20 cellular contexts compared by ENCODE assay signal in the genomic region with DNA sequence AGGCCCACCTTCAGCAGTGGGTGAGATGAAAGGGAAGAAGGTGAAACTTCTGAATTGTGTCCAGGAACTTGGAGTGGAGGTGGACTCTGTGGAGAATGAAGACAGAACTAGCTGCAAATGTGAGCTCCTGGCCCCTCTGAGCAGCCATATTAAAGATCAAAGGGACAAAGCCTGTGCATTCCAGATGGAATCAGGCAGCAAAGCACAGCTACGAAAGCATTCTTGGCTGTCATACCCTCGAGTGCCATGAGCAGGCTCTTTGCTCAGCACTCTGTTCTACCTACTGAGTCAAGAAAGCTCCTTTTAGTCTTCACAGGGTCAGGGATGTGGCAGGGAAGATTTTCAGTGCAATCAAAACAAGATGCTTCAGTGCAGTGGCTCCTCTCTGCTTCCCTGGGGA.
DNase-seq lines count a peak whose midpoint lies in the region; ATAC-seq and TF ChIP-seq lines count a peak whose summit lies in the region.
"Had no signal": no experiment of that assay in that cellular context is flagged by ENCODE, and none has a peak within 500 bp of the region (broad histone marks: within the 10 kb centered on the region; RNA-seq: fewer than 3 reads in every experiment).

No MANE protein-coding gene starts in this region.

- no peak for ATAC-seq in HCT116
- ATAC-seq in IMR-90 (ENCODE audit: low read depth): no peak
- no peak for ATAC-seq in activated CD8-positive, alpha-beta memory T cell treated with anti-CD3 and anti-CD28 coated beads, Interleukin-2, amount 10 ng/mL, durations not matched to agents 7 days and 5 days
- no peak for ATAC-seq in HG03354 (IDR thresholded peaks at IDR 0.05; ENCODE audit: poor library complexity, severe bottlenecking, unreplicated experiment)
- ATAC-seq: CD8-positive, alpha-beta T cell had no signal

- no peak overlapping the region for H3K56ac ChIP-seq in IMR-90 (ENCODE audit: extremely low read depth, insufficient read depth, low read length)

- no peaks in the 10 kb centered on the region for H3K79me2 ChIP-seq in HCT116 (ENCODE audit: insufficient read depth, low read length)
- no peaks in the 10 kb centered on the region for H3K79me2 ChIP-seq in osteoblast (ENCODE audit: insufficient read depth, low read length)

- no peaks in the 10 kb centered on the region for H3K9me3 ChIP-seq in HCT116 (ENCODE audit: control insufficient read depth in 1 of 2, insufficient read depth in 1 of 2, low read depth in 1 of 2, low read length in 2 of 2)
- peaks cover 4% of the 10 kb centered on the region for H3K9me3 ChIP-seq in IMR-90 (ENCODE audit: control insufficient read depth, insufficient read depth, low read length)
- H3K9me3 ChIP-seq in osteoblast (ENCODE audit: low read depth, low read length): peaks cover 7% of the 10 kb centered on the region
- H3K9me3 ChIP-seq: BLaER1 treated with 17β-estradiol and CSF1 and Interleukin-3, amounts not matched to agents 10 nM and 100 nM; Caco-2 had no signal

- no peaks in the 10 kb centered on the region for H3K4me1 Mint-ChIP-seq in activated CD8-positive, alpha-beta memory T cell treated with anti-CD3 and anti-CD28 coated beads, Interleukin-2, amount 10 ng/mL, durations not matched to agents 7 days and 5 days
- H3K4me1 Mint-ChIP-seq: B cell had no signal

- H2BK120ac ChIP-seq in IMR-90 (ENCODE audit: low read depth, low read length): peak overlapping the region; percentile 33; the same call in 1 of the 2 replicates

- DNase-seq in HCT116 (ENCODE audit: low read depth, low spot score) (no peak), IMR-90 (no peak), islet precursor cell (peak; percentile 68), osteoblast (ENCODE audit: insufficient read length, low spot score, missing footprints) (peak; percentile 18), GM20000 (ENCODE audit: low spot score) (no peak), OCI-M1 (lab: John Stamatoyannopoulos, UW) (no peak)
- no peak for DNase-seq in activated CD8-positive, alpha-beta memory T cell treated with anti-CD3 and anti-CD28 coated beads, Interleukin-2, amount 10 ng/mL, durations not matched to agents 7 days and 5 days
- DNase-seq: 8988T; ACHN; AML-193; Caco-2; Calu3; CD4-positive, alpha-beta T cell; CD8-positive, alpha-beta T cell; DMS79 treated with DMSO at 0.1 percent for 48 hours; GF-D8 had no signal

- no peak overlapping the region for H2BK5ac ChIP-seq in IMR-90 (ENCODE audit: low read depth, low read length, poor library complexity, severe bottlenecking)

- H3K4me2 ChIP-seq in HCT116 (ENCODE audit: low read length): no peak overlapping the region
- H3K4me2 ChIP-seq in IMR-90 (ENCODE audit: low read depth, low read length): no peak overlapping the region
- no peak overlapping the region for H3K4me2 ChIP-seq in osteoblast (ENCODE audit: insufficient read depth, low read length)
- H3K4me2 ChIP-seq: BLaER1 treated with 17β-estradiol and CSF1 and Interleukin-3, amounts not matched to agents 10 nM and 100 nM had no signal

- no peak overlapping the region for H3K4me3 ChIP-seq in HCT116 (replicated peaks in 1 of 2; ENCODE audit: low read depth in 1 of 2, low read length in 2 of 2)
- no peak overlapping the region for H3K4me3 ChIP-seq in IMR-90 (ENCODE audit: insufficient read depth, low read depth, low read length)
- H3K4me3 ChIP-seq in osteoblast (ENCODE audit: insufficient read depth, low read length): no peak overlapping the region
- H3K4me3 ChIP-seq: BLaER1 treated with 17β-estradiol and CSF1 and Interleukin-3, amounts not matched to agents 10 nM and 100 nM had no signal

- H3K27me3 Mint-ChIP-seq in activated CD8-positive, alpha-beta memory T cell treated with anti-CD3 and anti-CD28 coated beads, Interleukin-2, amount 10 ng/mL, durations not matched to agents 7 days and 5 days: peaks cover 9% of the 10 kb centered on the region

- H2BK20ac ChIP-seq in IMR-90 (ENCODE audit: low read depth, low read length): peak overlapping the region; percentile 35

- no peaks in the 10 kb centered on the region for H3K79me1 ChIP-seq in IMR-90 (ENCODE audit: low read depth in 1 of 2, low read length in 2 of 2)

- TF ChIP-seq POLR2A in HCT116 (IDR thresholded peaks at IDR 0.05; ENCODE audit: borderline replicate concordance, extremely low read depth, insufficient read depth, insufficient read length): no peak
- no peak for TF ChIP-seq POLR2A in IMR-90 (IDR thresholded peaks at IDR 0.05; ENCODE audit: low read depth, low read length)

- RAD21 ChIA-PET in HCT116 (lab: Charles Lee; ENCODE audit: low non-redundant PET in 1 of 2, low total read pairs in 2 of 2, uncharacterized antibody in 2 of 2, unreplicated experiment in 2 of 2): no interaction called here

- no peak overlapping the region for H4K5ac ChIP-seq in IMR-90 (ENCODE audit: low read depth, low read length)

- TF ChIP-seq RAD21 in HCT116 (IDR thresholded peaks at IDR 0.05; ENCODE audit: low read depth) (no peak), IMR-90 (IDR thresholded peaks at IDR 0.05; ENCODE audit: low read length) (no peak)

- intact Hi-C loops in HCT116 (cut with micrococcal nuclease) (no loop called here), IMR-90 (cut with micrococcal nuclease) (no loop called here)

- WGBS in IMR-90 (ENCODE audit: extremely low coverage in 2 of 2, insufficient read length in 1 of 2), 2 experiments: no CpG with 5 or more reads among the region's 2 CpGs

- H2AK9ac ChIP-seq in IMR-90 (replicated peaks; ENCODE audit: low read depth, low read length, poor library complexity): no peak overlapping the region

- H3K27ac ChIP-seq in HCT116 (ENCODE audit: low read depth, low read length) (no peak overlapping the region), IMR-90 (ENCODE audit: insufficient read depth, low read length) (no peak overlapping the region), osteoblast (ENCODE audit: low read depth, low read length) (no peak overlapping the region)
- H3K27ac ChIP-seq: BLaER1 treated with 17β-estradiol and CSF1 and Interleukin-3, amounts not matched to agents 10 nM and 100 nM; C4-2B had no signal

- CTCF ChIA-PET in HCT116 (lab: Charles Lee): interaction anchor here (0.6 kb wide), 1 partner anchor 37 kb away, joined by 3 read pairs; no protein-coding TSS in a partner anchor
- CTCF ChIA-PET in IMR-90 (lab: Yijun Ruan, JAX): no interaction called here
- CTCF ChIA-PET in activated CD8-positive, alpha-beta memory T cell treated with anti-CD3 and anti-CD28 coated beads, Interleukin-2, amount 10 ng/mL, durations not matched to agents 7 days and 5 days (lab: Charles Lee): no interaction called here

- no peaks in the 10 kb centered on the region for H3K9me2 ChIP-seq in HCT116 (ENCODE audit: insufficient read depth)

- no peak overlapping the region for H3K23ac ChIP-seq in IMR-90 (ENCODE audit: low read depth, low read length)

- H3K27me3 ChIP-seq in HCT116 (ENCODE audit: insufficient read depth, low read length) (no peaks in the 10 kb centered on the region; the same call in 1 of the 2 replicates), IMR-90 (ENCODE audit: control insufficient read depth, insufficient read depth, low read length) (no peaks in the 10 kb centered on the region), osteoblast (ENCODE audit: insufficient read depth, low read length) (no peaks in the 10 kb centered on the region)
- H3K27me3 ChIP-seq: BLaER1 treated with 17β-estradiol and CSF1 and Interleukin-3, amounts not matched to agents 10 nM and 100 nM had no signal

- H3K9me3 Mint-ChIP-seq in activated CD8-positive, alpha-beta memory T cell treated with anti-CD3 and anti-CD28 coated beads, Interleukin-2, amount 10 ng/mL, durations not matched to agents 7 days and 5 days (ENCODE audit: low read depth): no peaks in the 10 kb centered on the region
- H3K9me3 Mint-ChIP-seq: CD4-positive, alpha-beta T cell; CD8-positive, alpha-beta T cell had no signal

- TF ChIP-seq CTCF in HCT116 (IDR thresholded peaks at IDR 0.05 in 2 of 3, conservative IDR thresholded peaks at IDR 0.05 in 1 of 3; ENCODE audit: borderline replicate concordance in 1 of 3, insufficient read depth in 1 of 3, low read depth in 2 of 3, low read length in 2 of 3) (no peak), IMR-90 (conservative IDR thresholded peaks at IDR 0.05; ENCODE audit: low read depth, low read length) (no peak), osteoblast (IDR thresholded peaks at IDR 0.05; ENCODE audit: extremely low read depth, low read depth, low read length) (no peak), GM20000 (IDR thresholded peaks at IDR 0.05; ENCODE audit: extremely low read depth, missing control alignments) (no peak)

- H3K9ac ChIP-seq in HCT116 (ENCODE audit: low read length) (no peak overlapping the region), IMR-90 (ENCODE audit: low read depth, low read length) (no peak overlapping the region)
- H3K9ac ChIP-seq: BLaER1 treated with 17β-estradiol and CSF1 and Interleukin-3, amounts not matched to agents 10 nM and 100 nM had no signal

- BruUV-seq in HCT116 (replicated peaks; lab: Mats Ljungman, UMichigan) (no TSS peak), IMR-90 (replicated peaks; lab: Mats Ljungman, UMichigan) (no TSS peak)

- H3K27ac Mint-ChIP-seq in activated CD8-positive, alpha-beta memory T cell treated with anti-CD3 and anti-CD28 coated beads, Interleukin-2, amount 10 ng/mL, durations not matched to agents 7 days and 5 days: no peak overlapping the region
- H3K27ac Mint-ChIP-seq: B cell; CD4-positive, alpha-beta T cell; CD8-positive, alpha-beta T cell had no signal

- H3K14ac ChIP-seq in IMR-90 (replicated peaks; ENCODE audit: low read depth, low read length): no peak overlapping the region

- in situ Hi-C loops in IMR-90 (cut with MboI; ENCODE audit: low sequenced_read_pairs): loop anchor here (10.0 kb wide), 1 partner anchor 159 kb away; the partner anchor contains the start of gene NGF

- dilution Hi-C loops in IMR-90 (cut with HindIII; ENCODE audit: low sequenced_read_pairs, unreplicated experiment): no loop called here

- H2AFZ ChIP-seq in HCT116 (ENCODE audit: low read depth, low read length, poor library complexity, severe bottlenecking) (no peak overlapping the region), IMR-90 (replicated peaks; ENCODE audit: low read length, poor library complexity) (no peak overlapping the region), osteoblast (ENCODE audit: low read length) (no peak overlapping the region)

- H2AK5ac ChIP-seq in IMR-90 (ENCODE audit: low read depth, low read length): peak overlapping the region; percentile 74

- POLR2A ChIA-PET in HCT116 (lab: Charles Lee): no interaction called here
- POLR2A ChIA-PET in IMR-90 (lab: Charles Lee; ENCODE audit: unreplicated experiment): no interaction called here

- no peak overlapping the region for H3K18ac ChIP-seq in IMR-90 (ENCODE audit: low read depth, low read length)

- no peak overlapping the region for H3K4me3 Mint-ChIP-seq in activated CD8-positive, alpha-beta memory T cell treated with anti-CD3 and anti-CD28 coated beads, Interleukin-2, amount 10 ng/mL, durations not matched to agents 7 days and 5 days
- H3K4me3 Mint-ChIP-seq: B cell; CD4-positive, alpha-beta T cell; CD8-positive, alpha-beta T cell had no signal

- H2BK15ac ChIP-seq in IMR-90 (ENCODE audit: low read depth, low read length): peak overlapping the region; percentile 59; the same call in 1 of the 3 replicates

- no peak overlapping the region for H4K8ac ChIP-seq in IMR-90 (ENCODE audit: low read depth in 2 of 2, low read length in 2 of 2)

- peak overlapping the region; percentile 55 for H3K4ac ChIP-seq in IMR-90 (ENCODE audit: low read depth, low read length)

- H4K20me1 ChIP-seq in HCT116 (ENCODE audit: insufficient read depth) (no peaks in the 10 kb centered on the region), IMR-90 (ENCODE audit: insufficient read depth, low read length) (no peaks in the 10 kb centered on the region), osteoblast (ENCODE audit: insufficient read depth, low read length) (no peaks in the 10 kb centered on the region)
- H4K20me1 ChIP-seq: BLaER1 treated with 17β-estradiol and CSF1 and Interleukin-3, amounts not matched to agents 10 nM and 100 nM had no signal

- H3K4me1 ChIP-seq in HCT116 (ENCODE audit: control insufficient read depth in 1 of 2, insufficient read depth in 2 of 2, low read length in 2 of 2) (peaks cover 14 to 21% of the 10 kb centered on the region in 2 experiments), IMR-90 (ENCODE audit: control insufficient read depth, insufficient read depth, low read length) (peaks cover 12% of the 10 kb centered on the region), osteoblast (ENCODE audit: insufficient read depth, low read length) (peaks cover 29% of the 10 kb centered on the region)
- H3K4me1 ChIP-seq: Caco-2 had no signal

- peak overlapping the region; percentile 24; the same call in 1 of the 2 replicates for H4K91ac ChIP-seq in IMR-90 (ENCODE audit: insufficient read depth, low read depth, low read length)

- H3K36me3 ChIP-seq in HCT116 (ENCODE audit: control insufficient read depth in 1 of 2, insufficient read depth in 2 of 2, low read length in 2 of 2): no peaks in the 10 kb centered on the region
- no peaks in the 10 kb centered on the region for H3K36me3 ChIP-seq in IMR-90 (ENCODE audit: control insufficient read depth, insufficient read depth, low read length)
- H3K36me3 ChIP-seq in osteoblast (ENCODE audit: insufficient read depth, low read length): no peaks in the 10 kb centered on the region
- H3K36me3 ChIP-seq: BLaER1 treated with 17β-estradiol and CSF1 and Interleukin-3, amounts not matched to agents 10 nM and 100 nM had no signal

- no peaks in the 10 kb centered on the region for H3K36me3 Mint-ChIP-seq in activated CD8-positive, alpha-beta memory T cell treated with anti-CD3 and anti-CD28 coated beads, Interleukin-2, amount 10 ng/mL, durations not matched to agents 7 days and 5 days
- H3K36me3 Mint-ChIP-seq: CD8-positive, alpha-beta T cell had no signal

- peaks cover 12% of the 10 kb centered on the region for H3K9me1 ChIP-seq in IMR-90 (ENCODE audit: insufficient read depth, low read length)

Comparison
In these comparisons a context has a peak if more than half of its experiments do, and no peak if none do; other contexts are left out.
1. DNase-seq: peak in islet precursor cell (single experiment) and osteoblast (single experiment); none in HCT116 (single experiment), IMR-90 (single experiment), activated CD8-positive, alpha-beta memory T cell treated with anti-CD3 and anti-CD28 coated beads, Interleukin-2, amount 10 ng/mL, durations not matched to agents 7 days and 5 days (single experiment), GM20000 (single experiment) and OCI-M1 (single experiment).